Comparison of ENCODE assay signal across 21 cellular contexts in the genomic region with DNA sequence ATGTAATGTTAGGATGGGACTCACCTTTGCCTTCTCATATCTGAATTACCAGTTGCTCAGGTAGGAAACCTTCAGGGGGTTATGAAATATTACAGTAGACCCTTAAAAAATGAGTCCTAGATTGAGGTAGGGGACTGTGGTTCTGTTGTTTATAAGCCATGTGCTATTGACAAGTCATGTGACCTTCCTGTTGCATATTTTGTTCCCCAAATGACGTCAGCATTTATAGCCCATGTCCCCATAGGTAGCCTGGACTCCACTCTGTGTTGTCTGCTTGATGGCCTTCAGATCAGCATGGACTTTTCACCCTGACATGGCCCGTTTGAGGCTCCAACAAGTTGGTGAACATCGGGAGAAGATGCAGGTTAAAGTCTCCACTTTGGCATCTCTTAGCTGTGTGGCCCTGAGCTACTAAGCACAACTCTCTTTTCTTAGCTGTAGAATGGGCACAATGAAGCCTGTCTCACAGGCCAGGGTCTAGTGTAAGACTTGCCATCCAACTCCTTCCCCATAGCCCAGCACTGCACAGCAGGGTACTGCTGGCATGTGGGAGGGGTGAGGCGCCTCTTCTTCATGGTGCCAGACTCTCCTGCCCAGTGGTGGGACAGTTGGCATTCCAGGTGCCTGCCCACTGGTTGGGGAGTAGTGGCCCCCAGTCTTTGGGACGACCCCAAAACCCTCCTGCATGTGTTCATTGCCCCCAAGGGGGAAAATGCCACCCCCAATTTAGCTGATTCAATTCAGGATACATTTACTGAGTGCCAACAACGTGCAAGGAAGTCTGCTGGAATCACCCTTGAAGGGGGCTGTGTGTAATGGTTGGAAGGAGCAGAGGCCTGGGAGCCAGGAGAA. TPM values are rescaled to one million over a fixed set of nuclear protein-coding genes. Genes with fewer than 3 reads are reported as not detected.
DNase-seq lines count a peak whose midpoint lies in the region; ATAC-seq and TF ChIP-seq lines count a peak whose summit lies in the region.
"Had no signal": no experiment of that assay in that cellular context is flagged by ENCODE, and none has a peak within 500 bp of the region (broad histone marks: within the 10 kb centered on the region; RNA-seq: fewer than 3 reads in every experiment).

No MANE protein-coding gene starts in this region.

- no peak overlapping the region for H3K4me3 ChIP-seq in HEK293 (ENCODE audit: low read depth, low read length)
- no peak overlapping the region for H3K4me3 ChIP-seq in neuronal stem cell (ENCODE audit: low read length in 2 of 2)
- H3K4me3 ChIP-seq: GM23248, SJCRH30 had no signal

- no peak overlapping the region for H2AK5ac ChIP-seq in neuronal stem cell (ENCODE audit: low read depth, low read length)

- no peak overlapping the region for H4K8ac ChIP-seq in neuronal stem cell (ENCODE audit: low read depth, low read length)

- H3K23ac ChIP-seq in neuronal stem cell (ENCODE audit: low read depth, low read length, poor library complexity), result no peak overlapping the region

- peaks cover 0 to 4% (median 0%) of the 10 kb centered on the region in 3 experiments for H3K27me3 ChIP-seq in neuronal stem cell (ENCODE audit: control insufficient read depth in 3 of 3, insufficient read depth in 3 of 3, low read depth in 1 of 3, low read length in 3 of 3)
- H3K27me3 ChIP-seq: BE2C had no signal

- no peak overlapping the region for H2AFZ ChIP-seq in neuronal stem cell (ENCODE audit: low read length)
- H2AFZ ChIP-seq: GM23248 had no signal

- H3K4me1 ChIP-seq in HEK293 (ENCODE audit: control insufficient read depth, insufficient read depth, low read length) (no peaks in the 10 kb centered on the region), neuronal stem cell (ENCODE audit: control insufficient read depth in 2 of 2, insufficient read depth in 1 of 2, low read depth in 1 of 2, low read length in 2 of 2) (no peaks in the 10 kb centered on the region)
- H3K4me1 ChIP-seq: BE2C, SJCRH30 had no signal

- H3K27ac Mint-ChIP-seq in chondrocyte (ENCODE audit: unreplicated experiment) (no peak overlapping the region), glutamatergic neuron (ENCODE audit: unreplicated experiment) (no peak overlapping the region)
- H3K27ac Mint-ChIP-seq: CD4-positive, alpha-beta T cell; H9 had no signal

- no peaks in the 10 kb centered on the region for H3K9me3 ChIP-seq in HEK293 (ENCODE audit: control insufficient read depth, insufficient read depth, low read depth, low read length)
- H3K9me3 ChIP-seq in neuronal stem cell (replicated peaks in 1 of 2; ENCODE audit: control insufficient read depth in 2 of 2, insufficient read depth in 1 of 2, low read depth in 1 of 2, low read length in 2 of 2), result no peaks in the 10 kb centered on the region
- H3K9me3 ChIP-seq: BE2C, SJCRH30 had no signal

- H2BK15ac ChIP-seq in neuronal stem cell (ENCODE audit: low read length), result no peak overlapping the region

- H3K79me1 ChIP-seq in neuronal stem cell (ENCODE audit: low read depth, low read length), result no peaks in the 10 kb centered on the region

- no peak overlapping the region for H3K18ac ChIP-seq in neuronal stem cell (ENCODE audit: low read length)

- no peak overlapping the region for H3K4ac ChIP-seq in neuronal stem cell (ENCODE audit: low read length)

- no peak overlapping the region for H2BK12ac ChIP-seq in neuronal stem cell (ENCODE audit: low read length)

- H4K91ac ChIP-seq in neuronal stem cell (ENCODE audit: low read depth, low read length, poor library complexity), result no peak overlapping the region

- ATAC-seq in Right ventricle myocardium inferior, result no peak
- ATAC-seq: Panc1 had no signal

- CTCF ChIA-PET in HEK293 (lab: Yijun Ruan, JAX), result interaction anchor here (0.8 kb wide), 1 partner anchor 10 kb away, joined by 3 read pairs; no protein-coding TSS in a partner anchor

- no CpG with 5 or more reads among the region's 6 CpGs for WGBS in neuronal stem cell (ENCODE audit: extremely low coverage in 2 of 2, insufficient read length in 2 of 2, insufficient replicate concordance in 1 of 2), 2 donors

- H3K9me3 Mint-ChIP-seq in chondrocyte (ENCODE audit: low read depth) (no peaks in the 10 kb centered on the region), glutamatergic neuron (ENCODE audit: unreplicated experiment) (no peaks in the 10 kb centered on the region)
- H3K9me3 Mint-ChIP-seq: CD4-positive, alpha-beta T cell; H9 had no signal

- TF ChIP-seq CTCF in HEK293 (tag by site-specific recombination; IDR thresholded peaks at IDR 0.05) (no peak), chondrocyte (IDR thresholded peaks at IDR 0.05) (no peak), glutamatergic neuron (IDR thresholded peaks at IDR 0.05; ENCODE audit: partially characterized antibody, unreplicated experiment) (no peak)

- peaks cover 9% of the 10 kb centered on the region for H3K27me3 Mint-ChIP-seq in chondrocyte (ENCODE audit: low read depth)
- peaks cover 2% of the 10 kb centered on the region for H3K27me3 Mint-ChIP-seq in glutamatergic neuron (ENCODE audit: unreplicated experiment)
- H3K27me3 Mint-ChIP-seq: CD4-positive, alpha-beta T cell had no signal

- H3K36me3 Mint-ChIP-seq in chondrocyte (ENCODE audit: low read depth) (no peaks in the 10 kb centered on the region), glutamatergic neuron (ENCODE audit: unreplicated experiment) (peaks cover 7% of the 10 kb centered on the region)

- H3K4me3 Mint-ChIP-seq in chondrocyte (ENCODE audit: unreplicated experiment) (no peak overlapping the region), glutamatergic neuron (ENCODE audit: unreplicated experiment) (no peak overlapping the region)
- H3K4me3 Mint-ChIP-seq: CD4-positive, alpha-beta T cell; H9 had no signal

- DNase-seq in chondrocyte (ENCODE audit: low spot score) (peak; percentile 35), neuronal stem cell (ENCODE audit: low spot score) (no peak), ureter (ENCODE audit: low spot score) (peak; percentile 14), glutamatergic neuron (no peak), HPDE6-E6E7 (ENCODE audit: extremely low spot score) (no peak), Right ventricle myocardium inferior (ENCODE audit: missing footprints) (no peak)
- DNase-seq: BE2C; CD4-positive, alpha-beta T cell; COR-L47; DMS 273 treated with DMSO at 0.1 percent for 48 hours; DMS79 treated with DMSO at 0.1 percent for 48 hours; GM23248; H9; NCI-H1105 treated with DMSO at 0.1 percent for 48 hours; NCI-H226; NCI-H510A treated with DMSO at 0.1 percent for 48 hours; NCI-H748 treated with DMSO at 0.1 percent for 48 hours; SJCRH30 had no signal

- H3K27ac ChIP-seq in HEK293 (ENCODE audit: extremely low read depth, low read depth, low read length) (no peak overlapping the region), neuronal stem cell (replicated peaks; ENCODE audit: low read length) (no peak overlapping the region)
- H3K27ac ChIP-seq: GM23248, SJCRH30 had no signal

- no peak overlapping the region for H3K9ac ChIP-seq in neuronal stem cell (ENCODE audit: low read depth, low read length, poor library complexity)
- H3K9ac ChIP-seq: GM23248 had no signal

- H2BK120ac ChIP-seq in neuronal stem cell (ENCODE audit: low read depth, low read length), result no peak overlapping the region

- no peaks in the 10 kb centered on the region for H3K36me3 ChIP-seq in HEK293 (ENCODE audit: control insufficient read depth in 2 of 2, insufficient read depth in 1 of 2, low read length in 2 of 2)
- H3K36me3 ChIP-seq in neuronal stem cell (replicated peaks in 1 of 2; ENCODE audit: control insufficient read depth in 2 of 2, insufficient read depth in 2 of 2, low read length in 2 of 2), result no peaks in the 10 kb centered on the region
- H3K36me3 ChIP-seq: BE2C, SJCRH30 had no signal

- H3K4me2 ChIP-seq in neuronal stem cell (ENCODE audit: insufficient read depth, low read length, poor library complexity, severe bottlenecking), result no peak overlapping the region

- no peak overlapping the region for H3K14ac ChIP-seq in neuronal stem cell (ENCODE audit: low read length)

- H3K4me1 Mint-ChIP-seq in chondrocyte (ENCODE audit: low read depth), result no peaks in the 10 kb centered on the region
- no peaks in the 10 kb centered on the region for H3K4me1 Mint-ChIP-seq in glutamatergic neuron (ENCODE audit: low read depth, unreplicated experiment)

- POLR2A ChIA-PET in HEK293 (lab: Yijun Ruan, JAX), result no interaction called here

- intact Hi-C loops in Right ventricle myocardium inferior (cut with DNase I), result no loop called here

- H2BK5ac ChIP-seq in neuronal stem cell (ENCODE audit: low read length), result peak overlapping the region; percentile 4

TF ChIP-seq in HEK293, 187 proteins besides CTCF, POLR2A, EP300 and RAD21:
- TF ChIP-seq, protein P1, sequence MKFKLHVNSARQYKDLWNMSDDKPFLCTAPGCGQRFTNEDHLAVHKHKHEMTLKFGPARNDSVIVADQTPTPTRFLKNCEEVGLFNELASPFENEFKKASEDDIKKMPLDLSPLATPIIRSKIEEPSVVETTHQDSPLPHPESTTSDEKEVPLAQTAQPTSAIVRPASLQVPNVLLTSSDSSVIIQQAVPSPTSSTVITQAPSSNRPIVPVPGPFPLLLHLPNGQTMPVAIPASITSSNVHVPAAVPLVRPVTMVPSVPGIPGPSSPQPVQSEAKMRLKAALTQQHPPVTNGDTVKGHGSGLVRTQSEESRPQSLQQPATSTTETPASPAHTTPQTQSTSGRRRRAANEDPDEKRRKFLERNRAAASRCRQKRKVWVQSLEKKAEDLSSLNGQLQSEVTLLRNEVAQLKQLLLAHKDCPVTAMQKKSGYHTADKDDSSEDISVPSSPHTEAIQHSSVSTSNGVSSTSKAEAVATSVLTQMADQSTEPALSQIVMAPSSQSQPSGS (tag by site-specific recombination; IDR thresholded peaks at IDR 0.05; ENCODE audit: low read depth), result 0 out of 2 replicates have a peak, but pooled peaks have one; percentile 10
- TF ChIP-seq ZNF549 (tag by site-specific recombination; IDR thresholded peaks at IDR 0.05), result no peak
- peak; percentile 36; the same call in 1 of the 2 replicates for TF ChIP-seq SCRT2 (tag by site-specific recombination; IDR thresholded peaks at IDR 0.05)
TF ChIP-seq in HEK293: peak in this region for 2.

RNA-seq across cellular contexts. Expression of a gene that starts 36.1 kb away (rescaled TPM):
- total RNA-seq in chondrocyte (not detected in 3 replicates), ureter (14.9 TPM), glutamatergic neuron (ENCODE audit: unreplicated experiment) (not detected), Right ventricle myocardium inferior (not detected)
- polyA plus RNA-seq in neuronal stem cell (2013, experiment 1 of 2), result 0.07 TPM
- polyA plus RNA-seq in neuronal stem cell (2013, experiment 2 of 2), result 0.06 TPM
- total RNA-seq: A673, GM23248, SJCRH30 had no signal
- polyA plus RNA-seq: GM23248 had no signal

RNA-seq across cellular contexts. Expression of a gene that starts 49.8 kb away (rescaled TPM):
- total RNA-seq in chondrocyte, result 120 to 129 TPM (median 124 TPM) in 3 replicates
- polyA plus RNA-seq in neuronal stem cell (2013, experiment 1 of 2), result 108 TPM
- 107 TPM for polyA plus RNA-seq in neuronal stem cell (2013, experiment 2 of 2)
- total RNA-seq in ureter, result 190 TPM
- total RNA-seq in glutamatergic neuron (ENCODE audit: unreplicated experiment), result 284 TPM
- total RNA-seq in Right ventricle myocardium inferior, result 12.0 TPM

Comparison
In these comparisons a context has a peak if more than half of its experiments do, and no peak if none do; other contexts are left out.
1. DNase-seq: peak in chondrocyte (single experiment) and ureter (single experiment); none in neuronal stem cell (single experiment), glutamatergic neuron (single experiment), HPDE6-E6E7 (single experiment) and Right ventricle myocardium inferior (single experiment).
2. RNA of a gene that starts 36.1 kb away (total RNA-seq): 14.9 TPM in ureter (single experiment); not detected in Right ventricle myocardium inferior (single experiment), not detected in chondrocyte and not detected in glutamatergic neuron (single experiment); every median in the first group is over 10 times any median in the second.